23 cellular contexts compared by ENCODE assay signal in genomic region chr5:57358796-57359592, GRCh38.
"Had no signal": no experiment of that assay in that cellular context is flagged by ENCODE, and none has a peak within 500 bp of the region (broad histone marks: within the 10 kb centered on the region; RNA-seq: fewer than 3 reads in every experiment).

No MANE protein-coding gene starts in this region.

- H3K9ac ChIP-seq: parathyroid adenoma had no signal

- H2AFZ ChIP-seq: parathyroid adenoma had no signal

- DNase-seq: effector CD4-positive, alpha-beta T cell; foreskin keratinocyte; immature natural killer cell; kidney; left cardiac atrium; left ventricle myocardium inferior; lower lobe of right lung; mesendoderm; naive thymus-derived CD4-positive, alpha-beta T cell; nephron progenitor cell; spleen; stimulated activated CD4-positive, alpha-beta T cell treated with anti-CD3 and anti-CD28 coated beads, Interleukin-15, amount 100 ng/mL, for 24 hours; stimulated activated CD4-positive, alpha-beta T cell treated with anti-CD3 and anti-CD28 coated beads, Interleukin-1b, Interleukin-23, amount 100 ng/mL, for 48 hours; stimulated activated CD4-positive, alpha-beta T cell treated with anti-CD3 and anti-CD28 coated beads, Interleukin-4, amount 100 ng/mL, for 24 hours; testis; upper lobe of right lung had no signal

- H3K27ac ChIP-seq: coronary artery, foreskin keratinocyte, left ventricle myocardium inferior, lower lobe of right lung, parathyroid adenoma, prostate gland, spleen, testis, tibial nerve, upper lobe of right lung had no signal

- H3K9me3 ChIP-seq: lower lobe of right lung, prostate gland, spleen, testis, tibial nerve, upper lobe of right lung had no signal

- H3K4me3 ChIP-seq: coronary artery, left ventricle myocardium inferior, lower lobe of right lung, prostate gland, spleen, testis, tibial nerve, upper lobe of right lung had no signal

- H3K79me2 ChIP-seq: parathyroid adenoma had no signal

- H3K27me3 ChIP-seq: foreskin keratinocyte, spleen, testis, tibial nerve, upper lobe of right lung had no signal

- H3K4me1 ChIP-seq: foreskin keratinocyte, left ventricle myocardium inferior, lower lobe of right lung, parathyroid adenoma, prostate gland, spleen, testis, upper lobe of right lung had no signal

- ATAC-seq: esophagus mucosa; foreskin keratinocyte; left cardiac atrium; lower lobe of right lung; naive thymus-derived CD4-positive, alpha-beta T cell; sciatic nerve; stimulated activated memory B cell treated with anti-CD40 and anti-IgM and Interleukin-4, amounts not matched to agents 10 μg/mL and 1 μg/mL and 100 μg/mL, for 72 hours; upper lobe of right lung had no signal

- H3K36me3 ChIP-seq: left ventricle myocardium inferior, lower lobe of right lung, prostate gland, spleen, tibial nerve, upper lobe of right lung had no signal
